1 cellular context compared by ENCODE assay signal in genomic region chr20:50220894-50221266, GRCh38.
TF ChIP-seq lines count a peak whose summit lies in the region.

No MANE protein-coding gene starts in this region.

TF ChIP-seq in WTC11, 78 proteins besides CTCF, POLR2A, EP300 and RAD21 (continued from another document):
- TF ChIP-seq ATF6 (CRISPR knock-in tag; IDR thresholded peaks at IDR 0.05) (no peak), NR1H2 (CRISPR knock-in tag; IDR thresholded peaks at IDR 0.05) (no peak), TEAD4 (CRISPR knock-in tag; IDR thresholded peaks at IDR 0.05) (no peak), IRF2 (CRISPR knock-in tag; IDR thresholded peaks at IDR 0.05; ENCODE audit: borderline replicate concordance, low read depth) (no peak), ZNF281 (CRISPR knock-in tag; IDR thresholded peaks at IDR 0.05) (no peak)
